35 cellular contexts compared by ENCODE assay signal in genomic region chr14:56143025-56143424, GRCh38.
"Had no signal": no experiment of that assay in that cellular context is flagged by ENCODE, and none has a peak within 500 bp of the region (broad histone marks: within the 10 kb centered on the region; RNA-seq: fewer than 3 reads in every experiment).

No MANE protein-coding gene starts in this region.

- H3K4me3 ChIP-seq: adrenal gland, gastrocnemius medialis, heart left ventricle, neural progenitor cell, psoas muscle, testis, vagina had no signal

- H3K9me3 ChIP-seq: adrenal gland, gastrocnemius medialis, heart left ventricle, psoas muscle, testis, vagina had no signal

- H3K4me1 ChIP-seq: gastrocnemius medialis, parathyroid adenoma, psoas muscle, testis had no signal

- DNase-seq: activated CD4-positive, alpha-beta memory T cell treated with anti-CD3 and anti-CD28 coated beads, Interleukin-2, amount 10 ng/mL, durations not matched to agents 7 days and 5 days; activated CD4-positive, alpha-beta T cell treated with anti-CD3 and anti-CD28 coated beads, Interleukin-2, amount 10 ng/mL, durations not matched to agents 24 days and 14 days; activated CD8-positive, alpha-beta memory T cell treated with anti-CD3 and anti-CD28 coated beads, Interleukin-2, amount 10 ng/mL, durations not matched to agents 7 days and 5 days; activated effector memory CD4-positive, alpha-beta T cell treated with anti-CD3 and anti-CD28 coated beads, Interleukin-2, amount 50 U/mL, for 16 hours; activated naive CD4-positive, alpha-beta T cell treated with anti-CD3 and anti-CD28 coated beads for 36 hours; activated naive CD8-positive, alpha-beta T cell treated with anti-CD3 and anti-CD28 coated beads for 36 hours; adrenal gland; aorta; cortex of kidney; effector memory CD8-positive, alpha-beta T cell; erythroblast; gastrocnemius medialis; heart left ventricle; hypothalamus; immature natural killer cell; kidney; midbrain; naive thymus-derived CD4-positive, alpha-beta T cell; occipital lobe; psoas muscle; right cardiac atrium; stimulated activated CD4-positive, alpha-beta T cell treated with anti-CD3 and anti-CD28 coated beads, Interleukin-15, amount 100 ng/mL, for 24 hours; stimulated activated CD4-positive, alpha-beta T cell treated with anti-CD3 and anti-CD28 coated beads, Interleukin-2, amount 100 ng/mL, for 24 hours; stimulated activated naive CD4-positive, alpha-beta T cell; T-helper 9 cell; testis; trophoblast cell; WERI-Rb-1 had no signal

- H3K4me3 Mint-ChIP-seq: activated CD4-positive, alpha-beta memory T cell treated with anti-CD3 and anti-CD28 coated beads, Interleukin-2, amount 10 ng/mL, durations not matched to agents 7 days and 5 days; activated CD4-positive, alpha-beta T cell treated with anti-CD3 and anti-CD28 coated beads, Interleukin-2, amount 10 ng/mL, durations not matched to agents 24 days and 14 days; activated CD8-positive, alpha-beta memory T cell treated with anti-CD3 and anti-CD28 coated beads, Interleukin-2, amount 10 ng/mL, durations not matched to agents 7 days and 5 days; activated naive CD4-positive, alpha-beta T cell treated with anti-CD3 and anti-CD28 coated beads for 36 hours; activated naive CD8-positive, alpha-beta T cell treated with anti-CD3 and anti-CD28 coated beads for 36 hours; brain; effector memory CD8-positive, alpha-beta T cell; immature natural killer cell; memory B cell; naive thymus-derived CD4-positive, alpha-beta T cell; neural progenitor cell; T-helper 1 cell treated with Interleukin-12 subunit alpha and Interleukin-12 subunit beta and Interleukin-4 antibody, amounts not matched to agents 30 μg/mL and 1 μg/mL, for 36 hours had no signal

- H3K27ac Mint-ChIP-seq: activated CD4-positive, alpha-beta memory T cell treated with anti-CD3 and anti-CD28 coated beads, Interleukin-2, amount 10 ng/mL, durations not matched to agents 7 days and 5 days; activated CD4-positive, alpha-beta T cell treated with anti-CD3 and anti-CD28 coated beads, Interleukin-2, amount 10 ng/mL, durations not matched to agents 24 days and 14 days; activated CD8-positive, alpha-beta memory T cell treated with anti-CD3 and anti-CD28 coated beads, Interleukin-2, amount 10 ng/mL, durations not matched to agents 7 days and 5 days; activated naive CD4-positive, alpha-beta T cell treated with anti-CD3 and anti-CD28 coated beads for 36 hours; activated naive CD8-positive, alpha-beta T cell treated with anti-CD3 and anti-CD28 coated beads for 36 hours; effector memory CD8-positive, alpha-beta T cell; immature natural killer cell; memory B cell; naive thymus-derived CD4-positive, alpha-beta T cell; neural progenitor cell; T-helper 1 cell treated with Interleukin-12 subunit alpha and Interleukin-12 subunit beta and Interleukin-4 antibody, amounts not matched to agents 30 μg/mL and 1 μg/mL, for 36 hours had no signal

- H3K36me3 Mint-ChIP-seq: activated CD8-positive, alpha-beta memory T cell treated with anti-CD3 and anti-CD28 coated beads, Interleukin-2, amount 10 ng/mL, durations not matched to agents 7 days and 5 days; activated naive CD8-positive, alpha-beta T cell treated with anti-CD3 and anti-CD28 coated beads for 36 hours; brain; immature natural killer cell had no signal

- H3K9ac ChIP-seq: neural progenitor cell, parathyroid adenoma had no signal

- H3K27me3 ChIP-seq: adrenal gland, gastrocnemius medialis, neural progenitor cell, testis, vagina had no signal

- FAIRE-seq: TTC549 had no signal

- H3K4me2 ChIP-seq: neural progenitor cell had no signal

- H3K27ac ChIP-seq: adrenal gland, gastrocnemius medialis, heart left ventricle, neural progenitor cell, parathyroid adenoma, psoas muscle, testis, vagina, WERI-Rb-1 had no signal

- H3K36me3 ChIP-seq: adrenal gland, gastrocnemius medialis, heart left ventricle, neural progenitor cell, vagina, WERI-Rb-1 had no signal

- ATAC-seq: activated CD8-positive, alpha-beta memory T cell treated with anti-CD3 and anti-CD28 coated beads, Interleukin-2, amount 10 ng/mL, durations not matched to agents 7 days and 5 days; effector memory CD8-positive, alpha-beta T cell; gastrocnemius medialis; heart left ventricle; naive thymus-derived CD4-positive, alpha-beta T cell; psoas muscle; right cardiac atrium had no signal

- H2AFZ ChIP-seq: neural progenitor cell, parathyroid adenoma had no signal

- H3K9me3 Mint-ChIP-seq: activated CD4-positive, alpha-beta memory T cell treated with anti-CD3 and anti-CD28 coated beads, Interleukin-2, amount 10 ng/mL, durations not matched to agents 7 days and 5 days; activated CD4-positive, alpha-beta T cell treated with anti-CD3 and anti-CD28 coated beads, Interleukin-2, amount 10 ng/mL, durations not matched to agents 24 days and 14 days; activated naive CD4-positive, alpha-beta T cell treated with anti-CD3 and anti-CD28 coated beads for 36 hours; brain; effector memory CD8-positive, alpha-beta T cell; memory B cell; naive thymus-derived CD4-positive, alpha-beta T cell; neural progenitor cell; T-helper 1 cell treated with Interleukin-12 subunit alpha and Interleukin-12 subunit beta and Interleukin-4 antibody, amounts not matched to agents 30 μg/mL and 1 μg/mL, for 36 hours had no signal
